8 cellular contexts compared by ENCODE assay signal in the genomic region with DNA sequence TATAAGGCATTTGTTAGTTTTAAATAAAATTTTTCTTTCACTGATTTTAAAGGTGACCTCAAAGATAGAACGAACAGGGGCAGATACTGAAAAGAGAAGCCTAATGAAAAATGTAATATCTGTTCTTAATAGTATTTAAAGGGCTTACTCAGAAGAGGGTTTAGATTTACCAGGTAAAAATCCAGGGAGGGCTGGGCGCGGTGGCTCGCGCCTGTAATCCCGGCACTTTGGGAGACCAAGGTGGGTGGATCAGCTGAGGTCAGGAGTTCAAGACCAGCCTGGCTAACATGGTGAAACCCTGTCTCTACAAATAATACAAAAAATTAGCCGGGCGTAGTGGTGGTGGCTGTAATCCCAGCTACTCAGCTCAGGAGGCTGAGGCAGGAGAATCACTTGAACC.
"Had no signal": no experiment of that assay in that cellular context is flagged by ENCODE, and none has a peak within 500 bp of the region (broad histone marks: within the 10 kb centered on the region; RNA-seq: fewer than 3 reads in every experiment).

No MANE protein-coding gene starts in this region.

- H3K27ac ChIP-seq: GM23248 had no signal

- H3K36me3 ChIP-seq: HAP-1 had no signal

- H3K4me3 ChIP-seq: GM23248, GM23338, HAP-1 had no signal

- DNase-seq: GM23248, GOT3, H7, H9, HCEC 1CT, HFFc6 had no signal

- H3K4me2 ChIP-seq: GM23338 had no signal

- H2AFZ ChIP-seq: GM23248, GM23338 had no signal

- H3K4me1 ChIP-seq: HAP-1 had no signal

- H3K9ac ChIP-seq: GM23248 had no signal

- H3K9me3 ChIP-seq: HAP-1 had no signal
